In genomic region chr22:35046744-35047462, GRCh38 we compare ENCODE assay signal across 24 cellular contexts. TPM values are rescaled to one million over a fixed set of nuclear protein-coding genes. Genes with fewer than 3 reads are reported as not detected.
"Had no signal": no experiment of that assay in that cellular context is flagged by ENCODE, and none has a peak within 500 bp of the region (broad histone marks: within the 10 kb centered on the region; RNA-seq: fewer than 3 reads in every experiment).

No MANE protein-coding gene starts in this region.

- FAIRE-seq: RCC 7860, TTC549 had no signal

- H3K9me3 Mint-ChIP-seq: activated CD4-positive, alpha-beta memory T cell treated with anti-CD3 and anti-CD28 coated beads for 36 hours; activated CD4-positive, alpha-beta T cell treated with anti-CD3 and anti-CD28 coated beads, Interleukin-2, amount 10 ng/mL, durations not matched to agents 7 days and 5 days had no signal

- H3K4me1 Mint-ChIP-seq: activated CD4-positive, alpha-beta T cell treated with anti-CD3 and anti-CD28 coated beads, Interleukin-2, amount 10 ng/mL, durations not matched to agents 7 days and 5 days; activated naive CD8-positive, alpha-beta T cell treated with anti-CD3 and anti-CD28 coated beads, Interleukin-2, amount 10 ng/mL, durations not matched to agents 7 days and 5 days had no signal

- H3K27ac ChIP-seq: ascending aorta, body of pancreas, SJSA1 had no signal

- DNase-seq: activated CD4-positive, alpha-beta memory T cell treated with anti-CD3 and anti-CD28 coated beads for 36 hours; activated CD4-positive, alpha-beta T cell treated with anti-CD3 and anti-CD28 coated beads, Interleukin-2, amount 10 ng/mL, durations not matched to agents 7 days and 5 days; activated CD4-positive, CD25-positive, alpha-beta regulatory T cell; activated CD8-positive, alpha-beta memory T cell treated with anti-CD3 and anti-CD28 coated beads for 24 hours; activated naive CD4-positive, alpha-beta T cell treated with anti-CD3 and anti-CD28 coated beads, Interleukin-2, amount 50 U/mL, for 16 hours; activated naive CD8-positive, alpha-beta T cell treated with anti-CD3 and anti-CD28 coated beads, Interleukin-2, amount 10 ng/mL, durations not matched to agents 7 days and 5 days; body of pancreas; NCI-H1048; NCI-H146; NCI-H187 treated with DMSO at 0.1 percent for 48 hours; NCI-H2081 treated with DMSO at 0.1 percent for 48 hours; NCI-H446; NCI-H524; PC-3; SHP77; T-helper 2 cell; T1000 had no signal

- ATAC-seq: body of pancreas, PC-3, SK-N-SH treated with all-trans-retinoic acid at 6 μM for 48 hours had no signal

- H3K4me3 Mint-ChIP-seq: activated CD4-positive, alpha-beta memory T cell treated with anti-CD3 and anti-CD28 coated beads for 36 hours; activated CD4-positive, alpha-beta T cell treated with anti-CD3 and anti-CD28 coated beads, Interleukin-2, amount 10 ng/mL, durations not matched to agents 7 days and 5 days; activated naive CD8-positive, alpha-beta T cell treated with anti-CD3 and anti-CD28 coated beads, Interleukin-2, amount 10 ng/mL, durations not matched to agents 7 days and 5 days had no signal

- H3K27me3 ChIP-seq: ascending aorta, body of pancreas, SJSA1 had no signal

- H3K9me3 ChIP-seq: ascending aorta, body of pancreas, SJSA1 had no signal

- H3K36me3 ChIP-seq: ascending aorta, SJSA1 had no signal

- H3K27ac Mint-ChIP-seq: activated CD4-positive, alpha-beta memory T cell treated with anti-CD3 and anti-CD28 coated beads for 36 hours; activated CD4-positive, alpha-beta T cell treated with anti-CD3 and anti-CD28 coated beads, Interleukin-2, amount 10 ng/mL, durations not matched to agents 7 days and 5 days; activated naive CD8-positive, alpha-beta T cell treated with anti-CD3 and anti-CD28 coated beads, Interleukin-2, amount 10 ng/mL, durations not matched to agents 7 days and 5 days had no signal

- H3K4me3 ChIP-seq: ascending aorta, body of pancreas, SJSA1 had no signal

- H3K36me3 Mint-ChIP-seq: activated CD4-positive, alpha-beta memory T cell treated with anti-CD3 and anti-CD28 coated beads for 36 hours; activated naive CD8-positive, alpha-beta T cell treated with anti-CD3 and anti-CD28 coated beads, Interleukin-2, amount 10 ng/mL, durations not matched to agents 7 days and 5 days had no signal

- H3K27me3 Mint-ChIP-seq: activated naive CD8-positive, alpha-beta T cell treated with anti-CD3 and anti-CD28 coated beads, Interleukin-2, amount 10 ng/mL, durations not matched to agents 7 days and 5 days had no signal

- H3K4me1 ChIP-seq: ascending aorta, body of pancreas, SJSA1 had no signal

RNA-seq across cellular contexts. Expression of gene ISX, which starts 19.1 kb away (rescaled TPM):
- total RNA-seq: activated CD4-positive, alpha-beta memory T cell treated with anti-CD3 and anti-CD28 coated beads for 36 hours; activated CD4-positive, alpha-beta T cell treated with anti-CD3 and anti-CD28 coated beads, Interleukin-2, amount 10 ng/mL, durations not matched to agents 7 days and 5 days; activated naive CD8-positive, alpha-beta T cell treated with anti-CD3 and anti-CD28 coated beads, Interleukin-2, amount 10 ng/mL, durations not matched to agents 7 days and 5 days; ascending aorta; LHCN-M2; M059J; PC-3; SJSA1 had no signal
